ENCODE assay signal across 8 cellular contexts in genomic region chr17:40340880-40341807, GRCh38. TPM values are rescaled to one million over a fixed set of nuclear protein-coding genes. Genes with fewer than 3 reads are reported as not detected.
DNase-seq lines count a peak whose midpoint lies in the region; ATAC-seq and TF ChIP-seq lines count a peak whose summit lies in the region.

No MANE protein-coding gene starts in this region.

- H3K27me3 ChIP-seq in endocrine pancreas (ENCODE audit: control insufficient read depth, insufficient read depth, low read length): no peaks in the 10 kb centered on the region

- peak overlapping the region; percentile 68 for H3K4me3 Mint-ChIP-seq in activated CD8-positive, alpha-beta memory T cell treated with anti-CD3 and anti-CD28 coated beads, Interleukin-2, amount 10 ng/mL, durations not matched to agents 7 days and 5 days
- peak overlapping the region; percentile 94 for H3K4me3 Mint-ChIP-seq in mesothelial cell of epicardium

- H3K36me3 ChIP-seq in endocrine pancreas (ENCODE audit: control insufficient read depth, insufficient read depth, low read length): no peaks in the 10 kb centered on the region

- peaks cover 5% of the 10 kb centered on the region for H3K4me1 ChIP-seq in endocrine pancreas (ENCODE audit: control insufficient read depth, insufficient read depth, low read length)

- peak overlapping the region; percentile 54 for H3K9ac ChIP-seq in endocrine pancreas (ENCODE audit: control insufficient read depth, insufficient read depth, low read length)

- no peaks in the 10 kb centered on the region for H3K9me3 ChIP-seq in endocrine pancreas (ENCODE audit: control insufficient read depth, low read length)

- no peaks in the 10 kb centered on the region for H3K9me3 Mint-ChIP-seq in activated CD8-positive, alpha-beta memory T cell treated with anti-CD3 and anti-CD28 coated beads, Interleukin-2, amount 10 ng/mL, durations not matched to agents 7 days and 5 days (ENCODE audit: low read depth)
- H3K9me3 Mint-ChIP-seq in mesothelial cell of epicardium: no peaks in the 10 kb centered on the region

- DNase-seq in NCI-H526 (lab: John Stamatoyannopoulos, UW) (peak; percentile 65 to 90), mesothelial cell of epicardium (ENCODE audit: low spot score in 2 of 2, unreplicated experiment in 2 of 2) (peak; percentile 68 to 79), GF-D8 (lab: John Stamatoyannopoulos, UW) (no peak)
- peak; percentile 95 for DNase-seq in activated CD8-positive, alpha-beta memory T cell treated with anti-CD3 and anti-CD28 coated beads, Interleukin-2, amount 10 ng/mL, durations not matched to agents 7 days and 5 days
- peak; percentile 74 to 75 for DNase-seq in stimulated activated CD8-positive, alpha-beta memory T cell treated with anti-CD3 and anti-CD28 coated beads, Interleukin-2, amount 100 ng/mL, for 1 hour (ENCODE audit: low read depth in 2 of 2)

- no peak overlapping the region for H3K4me3 ChIP-seq in endocrine pancreas (ENCODE audit: control insufficient read depth, insufficient read depth, low read length)

- TF ChIP-seq CTCF in mesothelial cell of epicardium (IDR thresholded peaks at IDR 0.05; ENCODE audit: unreplicated experiment): no peak

- peaks cover 75% of the 10 kb centered on the region for H3K4me1 Mint-ChIP-seq in activated CD8-positive, alpha-beta memory T cell treated with anti-CD3 and anti-CD28 coated beads, Interleukin-2, amount 10 ng/mL, durations not matched to agents 7 days and 5 days
- peaks cover 57% of the 10 kb centered on the region for H3K4me1 Mint-ChIP-seq in mesothelial cell of epicardium

- H3K36me3 Mint-ChIP-seq in activated CD8-positive, alpha-beta memory T cell treated with anti-CD3 and anti-CD28 coated beads, Interleukin-2, amount 10 ng/mL, durations not matched to agents 7 days and 5 days: peaks cover 22% of the 10 kb centered on the region
- H3K36me3 Mint-ChIP-seq in mesothelial cell of epicardium: peaks cover 2% of the 10 kb centered on the region

- CTCF ChIA-PET in activated CD8-positive, alpha-beta memory T cell treated with anti-CD3 and anti-CD28 coated beads, Interleukin-2, amount 10 ng/mL, durations not matched to agents 7 days and 5 days (lab: Charles Lee): interaction anchor here (0.8 to 2.7 kb wide), 11 partner anchors 10 to 192 kb away, joined by 3 to 27 read pairs (median 6); partner anchors contain the start of gene WIPF2

- peak overlapping the region; percentile 87 for H3K27ac Mint-ChIP-seq in activated CD8-positive, alpha-beta memory T cell treated with anti-CD3 and anti-CD28 coated beads, Interleukin-2, amount 10 ng/mL, durations not matched to agents 7 days and 5 days
- H3K27ac Mint-ChIP-seq in mesothelial cell of epicardium: peak overlapping the region; percentile 98

- ATAC-seq in GM18502 (IDR thresholded peaks at IDR 0.05; ENCODE audit: poor library complexity, unreplicated experiment): peak; percentile 74
- ATAC-seq in HG02938 (IDR thresholded peaks at IDR 0.05; ENCODE audit: unreplicated experiment): peak; percentile 49
- ATAC-seq in activated CD8-positive, alpha-beta memory T cell treated with anti-CD3 and anti-CD28 coated beads, Interleukin-2, amount 10 ng/mL, durations not matched to agents 7 days and 5 days: peak; percentile 91

- no peaks in the 10 kb centered on the region for H3K27me3 Mint-ChIP-seq in activated CD8-positive, alpha-beta memory T cell treated with anti-CD3 and anti-CD28 coated beads, Interleukin-2, amount 10 ng/mL, durations not matched to agents 7 days and 5 days
- H3K27me3 Mint-ChIP-seq in mesothelial cell of epicardium (ENCODE audit: low read depth): no peaks in the 10 kb centered on the region

RNA-seq across cellular contexts. Expression of gene GJD3, which starts 23.4 kb away (rescaled TPM):
- total RNA-seq in activated CD8-positive, alpha-beta memory T cell treated with anti-CD3 and anti-CD28 coated beads, Interleukin-2, amount 10 ng/mL, durations not matched to agents 7 days and 5 days: not detected
- total RNA-seq in mesothelial cell of epicardium: 0.27 TPM in 1 of 3 replicates, not detected in the others

RNA-seq across cellular contexts. Expression of gene RARA, which starts 32.2 kb away (rescaled TPM):
- total RNA-seq in activated CD8-positive, alpha-beta memory T cell treated with anti-CD3 and anti-CD28 coated beads, Interleukin-2, amount 10 ng/mL, durations not matched to agents 7 days and 5 days: 10 to 100 TPM; 29.9 to 39.5 TPM
- total RNA-seq in mesothelial cell of epicardium: 74.0 to 80.8 TPM (median 79.6 TPM) in 3 replicates

RNA-seq across cellular contexts. Expression of gene CDC6, which starts 53.5 kb away (rescaled TPM):
- total RNA-seq in activated CD8-positive, alpha-beta memory T cell treated with anti-CD3 and anti-CD28 coated beads, Interleukin-2, amount 10 ng/mL, durations not matched to agents 7 days and 5 days: 100 to 1,000 TPM; 109 to 111 TPM
- total RNA-seq in mesothelial cell of epicardium: 16.4 to 18.9 TPM (median 16.8 TPM) in 3 replicates
